15 cellular contexts compared by ENCODE assay signal in genomic region chr11:44310456-44311272, GRCh38. TPM values are rescaled to one million over a fixed set of nuclear protein-coding genes. Genes with fewer than 3 reads are reported as not detected.
A peak's percentile ranks its signal among the peaks of the same experiment; 100 is the strongest.
DNase-seq lines count a peak whose midpoint lies in the region; TF ChIP-seq lines count a peak whose summit lies in the region.
"Had no signal": no experiment of that assay in that cellular context is flagged by ENCODE, and none has a peak within 500 bp of the region (broad histone marks: within the 10 kb centered on the region; RNA-seq: fewer than 3 reads in every experiment).

No MANE protein-coding gene starts in this region.

- peaks cover 3% of the 10 kb centered on the region for H3K36me3 Mint-ChIP-seq in T-helper 2 cell treated with Interferon-gamma antibody and Interleukin-4, amounts not matched to agents 5 μg/mL and 100 μg/mL, for 36 hours (ENCODE audit: low read depth)
- peaks cover 2% of the 10 kb centered on the region for H3K36me3 Mint-ChIP-seq in chondrocyte (ENCODE audit: low read depth)

- in situ Hi-C loops in G401 (cut with HindIII; ENCODE audit: low sequenced_read_pairs): no loop called here

- WGBS in ovary, 3 donors: 3 to 7% (median 5%) methylated on average over 47 to 49 of the region's 49 CpGs

- H3K27me3 ChIP-seq in ovary: no peaks in the 10 kb centered on the region

- no peak for TF ChIP-seq CTCF in chondrocyte (IDR thresholded peaks at IDR 0.05)
- TF ChIP-seq CTCF in ovary (IDR thresholded peaks at IDR 0.05): no peak

- H3K4me3 Mint-ChIP-seq in T-helper 2 cell treated with Interferon-gamma antibody and Interleukin-4, amounts not matched to agents 5 μg/mL and 100 μg/mL, for 36 hours: peak overlapping the region; percentile 60
- H3K4me3 Mint-ChIP-seq in chondrocyte (ENCODE audit: unreplicated experiment): peak overlapping the region; percentile 48
- H3K4me3 Mint-ChIP-seq: activated B cell treated with CpG ODN at 0.5 μM for 24 hours had no signal

- TF ChIP-seq EP300 in ovary (IDR thresholded peaks at IDR 0.05): no peak

- H3K27ac Mint-ChIP-seq in T-helper 2 cell treated with Interferon-gamma antibody and Interleukin-4, amounts not matched to agents 5 μg/mL and 100 μg/mL, for 36 hours: peak overlapping the region; percentile 63
- no peak overlapping the region for H3K27ac Mint-ChIP-seq in chondrocyte (ENCODE audit: unreplicated experiment)
- H3K27ac Mint-ChIP-seq: activated B cell treated with CpG ODN at 0.5 μM for 24 hours, progenitor cell of endocrine pancreas had no signal

- no peaks in the 10 kb centered on the region for H3K9me3 ChIP-seq in ovary
- H3K9me3 ChIP-seq: lower lobe of right lung had no signal

- no peaks in the 10 kb centered on the region for H3K9me3 Mint-ChIP-seq in T-helper 2 cell treated with Interferon-gamma antibody and Interleukin-4, amounts not matched to agents 5 μg/mL and 100 μg/mL, for 36 hours
- H3K9me3 Mint-ChIP-seq in chondrocyte (ENCODE audit: low read depth): no peaks in the 10 kb centered on the region
- H3K9me3 Mint-ChIP-seq: activated B cell treated with CpG ODN at 0.5 μM for 24 hours had no signal

- no peak for TF ChIP-seq POLR2A in ovary (IDR thresholded peaks at IDR 0.05)

- intact Hi-C loops in ovary (cut with DNase I): no loop called here

- H3K27me3 Mint-ChIP-seq in T-helper 2 cell treated with Interferon-gamma antibody and Interleukin-4, amounts not matched to agents 5 μg/mL and 100 μg/mL, for 36 hours (ENCODE audit: low read depth): peaks cover 95% of the 10 kb centered on the region
- peaks cover 89% of the 10 kb centered on the region for H3K27me3 Mint-ChIP-seq in chondrocyte (ENCODE audit: low read depth)

- H3K36me3 ChIP-seq in ovary: no peaks in the 10 kb centered on the region
- H3K36me3 ChIP-seq: lower lobe of right lung had no signal

- peaks cover 11% of the 10 kb centered on the region for H3K4me1 Mint-ChIP-seq in T-helper 2 cell treated with Interferon-gamma antibody and Interleukin-4, amounts not matched to agents 5 μg/mL and 100 μg/mL, for 36 hours (ENCODE audit: low read depth)
- H3K4me1 Mint-ChIP-seq in chondrocyte (ENCODE audit: low read depth): peaks cover 20% of the 10 kb centered on the region

- no peak for DNase-seq in T-helper 2 cell treated with Interferon-gamma antibody and Interleukin-4, amounts not matched to agents 5 μg/mL and 100 μg/mL, for 36 hours (ENCODE audit: low spot score)
- no peak for DNase-seq in T-helper 2 cell
- DNase-seq in G401 (ENCODE audit: low spot score): peak; percentile 21
- DNase-seq in chondrocyte (ENCODE audit: low spot score): no peak
- DNase-seq in ovary: no peak
- DNase-seq in stimulated activated CD4-positive, alpha-beta T cell treated with anti-CD3 and anti-CD28 coated beads, Interleukin-2, amount 100 ng/mL, for 48 hours: no peak
- DNase-seq in NCI-H1105 (lab: John Stamatoyannopoulos, UW): no peak
- no peak for DNase-seq in NCI-H2107 treated with DMSO at 0.1 percent for 48 hours (lab: John Stamatoyannopoulos, UW; ENCODE audit: unreplicated experiment)
- DNase-seq: activated B cell treated with CpG ODN at 0.5 μM for 24 hours; activated naive CD4-positive, alpha-beta T cell; IMR-90; lower lobe of right lung had no signal

- peak overlapping the region; percentile 26 for H3K4me3 ChIP-seq in ovary

- no peak overlapping the region for H3K27ac ChIP-seq in ovary
- H3K27ac ChIP-seq: lower lobe of right lung had no signal

- peaks cover 7% of the 10 kb centered on the region for H3K4me1 ChIP-seq in ovary (ENCODE audit: insufficient read depth)

RNA-seq across cellular contexts. Expression of gene ALX4, which starts 0.7 kb away (rescaled TPM):
- 34.2 and 44.2 TPM in 2 replicates for total RNA-seq in G401 (2014; rRNA removed; shearing (Covaris generic))
- total RNA-seq in chondrocyte (0.08 to 0.22 TPM in 2 of 3 replicates, not detected in the other), ovary (under 1 TPM in 3 of 7 donors, not detected in 4; 0.03 to 0.07 (median 0.05) TPM)
- under 1 TPM; 0.01 to 0.18 TPM for polyA plus RNA-seq in ovary
- total RNA-seq: activated B cell treated with CpG ODN at 0.5 μM for 24 hours, dermis microvascular lymphatic vessel endothelial cell, IMR-90, lower lobe of right lung, progenitor cell of endocrine pancreas, RPMI7951 had no signal
- polyA plus RNA-seq: IMR-90 had no signal

Comparison
In these comparisons a context has a peak if more than half of its experiments do, and no peak if none do; other contexts are left out.
1. RNA of gene ALX4, which starts 0.7 kb away (total RNA-seq): 34.2 to 44.2 TPM in G401; 0.03 to 0.07 TPM in ovary and 0.08 to 0.22 TPM in chondrocyte; every median in the first group is over 10 times any median in the second.